In genomic region chr1:62508187-62508758, GRCh38 we compare ENCODE assay signal across 8 cellular contexts.
DNase-seq lines count a peak whose midpoint lies in the region; ATAC-seq and TF ChIP-seq lines count a peak whose summit lies in the region.

No MANE protein-coding gene starts in this region.

- no peaks in the 10 kb centered on the region for H3K27me3 ChIP-seq in foreskin keratinocyte

- TF ChIP-seq CTCF in foreskin keratinocyte (conservative IDR thresholded peaks at IDR 0.05), result peak; percentile 68

- TF ChIP-seq EP300 in Ishikawa (IDR thresholded peaks at IDR 0.05; ENCODE audit: borderline replicate concordance), result no peak

- DNase-seq in DMS79 treated with DMSO at 0.1 percent for 48 hours (lab: John Stamatoyannopoulos, UW) (peak; percentile 31), SKM-1 (lab: John Stamatoyannopoulos, UW; ENCODE audit: unreplicated experiment) (peak; percentile 13), foreskin keratinocyte (peak in 1 of 2 donors; percentile 11), smooth muscle cell of the brain vasculature (ENCODE audit: low read depth, low spot score) (peak; percentile 24)
- DNase-seq in stimulated activated CD4-positive, alpha-beta T cell treated with anti-CD3 and anti-CD28 coated beads, Interleukin-12 subunit alpha, Interleukin-12 subunit beta, amount 100 ng/mL, for 4 hours, result no peak

- H3K27ac ChIP-seq in foreskin keratinocyte, result no peak overlapping the region

- peak; percentile 63 for TF ChIP-seq RAD21 in Ishikawa (IDR thresholded peaks at IDR 0.05; ENCODE audit: low read depth)

- H3K4me1 ChIP-seq in foreskin keratinocyte, result no peaks in the 10 kb centered on the region

- ATAC-seq in foreskin keratinocyte (peak; percentile 23), GM18868 (IDR thresholded peaks at IDR 0.05; ENCODE audit: unreplicated experiment) (no peak), GM18498 (IDR thresholded peaks at IDR 0.05; ENCODE audit: unreplicated experiment) (no peak)

TF ChIP-seq in Ishikawa, 13 proteins besides CTCF, POLR2A, EP300 and RAD21:
- TF ChIP-seq, protein P1, sequence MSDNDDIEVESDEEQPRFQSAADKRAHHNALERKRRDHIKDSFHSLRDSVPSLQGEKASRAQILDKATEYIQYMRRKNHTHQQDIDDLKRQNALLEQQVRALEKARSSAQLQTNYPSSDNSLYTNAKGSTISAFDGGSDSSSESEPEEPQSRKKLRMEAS (IDR thresholded peaks at IDR 0.05), result no peak
- TF ChIP-seq TCF12 (IDR thresholded peaks at IDR 0.05; ENCODE audit: low read depth) (no peak), NFIC (IDR thresholded peaks at IDR 0.05) (no peak), CREB1 (IDR thresholded peaks at IDR 0.05; ENCODE audit: low read depth) (no peak), TEAD4 (IDR thresholded peaks at IDR 0.05) (no peak)
- TF ChIP-seq, protein P2, sequence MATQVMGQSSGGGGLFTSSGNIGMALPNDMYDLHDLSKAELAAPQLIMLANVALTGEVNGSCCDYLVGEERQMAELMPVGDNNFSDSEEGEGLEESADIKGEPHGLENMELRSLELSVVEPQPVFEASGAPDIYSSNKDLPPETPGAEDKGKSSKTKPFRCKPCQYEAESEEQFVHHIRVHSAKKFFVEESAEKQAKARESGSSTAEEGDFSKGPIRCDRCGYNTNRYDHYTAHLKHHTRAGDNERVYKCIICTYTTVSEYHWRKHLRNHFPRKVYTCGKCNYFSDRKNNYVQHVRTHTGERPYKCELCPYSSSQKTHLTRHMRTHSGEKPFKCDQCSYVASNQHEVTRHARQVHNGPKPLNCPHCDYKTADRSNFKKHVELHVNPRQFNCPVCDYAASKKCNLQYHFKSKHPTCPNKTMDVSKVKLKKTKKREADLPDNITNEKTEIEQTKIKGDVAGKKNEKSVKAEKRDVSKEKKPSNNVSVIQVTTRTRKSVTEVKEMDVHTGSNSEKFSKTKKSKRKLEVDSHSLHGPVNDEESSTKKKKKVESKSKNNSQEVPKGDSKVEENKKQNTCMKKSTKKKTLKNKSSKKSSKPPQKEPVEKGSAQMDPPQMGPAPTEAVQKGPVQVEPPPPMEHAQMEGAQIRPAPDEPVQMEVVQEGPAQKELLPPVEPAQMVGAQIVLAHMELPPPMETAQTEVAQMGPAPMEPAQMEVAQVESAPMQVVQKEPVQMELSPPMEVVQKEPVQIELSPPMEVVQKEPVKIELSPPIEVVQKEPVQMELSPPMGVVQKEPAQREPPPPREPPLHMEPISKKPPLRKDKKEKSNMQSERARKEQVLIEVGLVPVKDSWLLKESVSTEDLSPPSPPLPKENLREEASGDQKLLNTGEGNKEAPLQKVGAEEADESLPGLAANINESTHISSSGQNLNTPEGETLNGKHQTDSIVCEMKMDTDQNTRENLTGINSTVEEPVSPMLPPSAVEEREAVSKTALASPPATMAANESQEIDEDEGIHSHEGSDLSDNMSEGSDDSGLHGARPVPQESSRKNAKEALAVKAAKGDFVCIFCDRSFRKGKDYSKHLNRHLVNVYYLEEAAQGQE (IDR thresholded peaks at IDR 0.05; ENCODE audit: low read depth), result no peak
